In the genomic region with DNA sequence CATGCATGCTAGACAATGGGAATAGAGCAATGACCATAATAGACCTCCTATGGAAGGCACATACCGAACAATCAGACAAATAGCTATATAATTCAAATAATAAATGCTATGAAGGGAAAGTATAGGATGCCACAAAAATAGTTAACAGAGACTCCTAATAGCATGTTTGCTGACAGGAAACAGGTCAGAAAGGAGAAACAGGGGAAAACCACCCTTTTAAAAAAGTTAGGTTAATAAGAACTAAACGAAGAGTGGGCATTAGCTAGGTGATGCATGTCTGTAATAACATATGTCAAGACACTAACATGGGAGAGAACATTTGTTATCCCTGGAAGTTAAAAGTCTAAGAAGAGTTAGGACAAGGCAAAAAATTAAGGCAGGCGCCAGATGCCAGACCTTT, we compare ENCODE assay signal across 22 cellular contexts.
"Had no signal": no experiment of that assay in that cellular context is flagged by ENCODE, and none has a peak within 500 bp of the region (broad histone marks: within the 10 kb centered on the region; RNA-seq: fewer than 3 reads in every experiment).

No MANE protein-coding gene starts in this region.

- H3K9me3 ChIP-seq: ascending aorta, gastroesophageal sphincter, left lung, psoas muscle, suprapubic skin, transverse colon, vagina had no signal

- ATAC-seq: activated CD4-positive, alpha-beta T cell treated with anti-CD3 and anti-CD28 coated beads for 36 hours; esophagus mucosa; gastroesophageal sphincter; heart left ventricle; left lung; psoas muscle; right cardiac atrium; stimulated activated naive CD8-positive, alpha-beta T cell treated with anti-CD3 and anti-CD28 coated beads, Interleukin-15, amount 100 ng/mL, for 72 hours had no signal

- H3K4me3 ChIP-seq: ascending aorta, gastroesophageal sphincter, heart left ventricle, left lung, psoas muscle, suprapubic skin, transverse colon, vagina had no signal

- H3K9me3 Mint-ChIP-seq: activated naive CD4-positive, alpha-beta T cell treated with anti-CD3 and anti-CD28 coated beads, Interleukin-2, amount 50 U/mL, for 24 hours; dendritic cell treated with granulocyte-macrophage colony-stimulating factor and Interleukin-4, amounts not matched to agents 40 ng/mL and 50 ng/mL, for 4 days; stimulated activated naive CD8-positive, alpha-beta T cell treated with anti-CD3 and anti-CD28 coated beads, Interleukin-15, amount 100 ng/mL, for 72 hours had no signal

- H3K36me3 ChIP-seq: ascending aorta, gastroesophageal sphincter, heart left ventricle, left lung, suprapubic skin, transverse colon, vagina, WERI-Rb-1 had no signal

- H3K27me3 ChIP-seq: ascending aorta, gastroesophageal sphincter, heart left ventricle, left lung, suprapubic skin, transverse colon, vagina had no signal

- H3K27me3 Mint-ChIP-seq: activated CD4-positive, alpha-beta T cell treated with anti-CD3 and anti-CD28 coated beads for 36 hours; activated naive CD4-positive, alpha-beta T cell treated with anti-CD3 and anti-CD28 coated beads, Interleukin-2, amount 50 U/mL, for 24 hours; dendritic cell treated with granulocyte-macrophage colony-stimulating factor and Interleukin-4, amounts not matched to agents 40 ng/mL and 50 ng/mL, for 4 days; stimulated activated naive CD8-positive, alpha-beta T cell treated with anti-CD3 and anti-CD28 coated beads, Interleukin-15, amount 100 ng/mL, for 72 hours had no signal

- FAIRE-seq: kidney had no signal

- DNase-seq: activated CD4-positive, alpha-beta T cell treated with anti-CD3 and anti-CD28 coated beads for 36 hours; activated CD4-positive, alpha-beta T cell treated with anti-CD3 and anti-CD28 coated beads, Interleukin-2, amount 50 U/mL, for 48 hours; activated gamma-delta T cell; cerebellar nuclear complex; effector CD8-positive, alpha-beta T cell; heart left ventricle; kidney; left lung; midbrain; psoas muscle; right cardiac atrium; stimulated activated CD4-positive, alpha-beta T cell treated with anti-CD3 and anti-CD28 coated beads, Interleukin-2, amount 100 ng/mL, for 24 hours; stimulated activated naive CD8-positive, alpha-beta T cell treated with anti-CD3 and anti-CD28 coated beads, Interleukin-15, amount 100 ng/mL, for 72 hours; transverse colon; WERI-Rb-1 had no signal

- H3K4me3 Mint-ChIP-seq: activated CD4-positive, alpha-beta T cell treated with anti-CD3 and anti-CD28 coated beads for 36 hours; activated naive CD4-positive, alpha-beta T cell treated with anti-CD3 and anti-CD28 coated beads, Interleukin-2, amount 50 U/mL, for 24 hours; dendritic cell treated with granulocyte-macrophage colony-stimulating factor and Interleukin-4, amounts not matched to agents 40 ng/mL and 50 ng/mL, for 4 days; stimulated activated naive CD8-positive, alpha-beta T cell treated with anti-CD3 and anti-CD28 coated beads, Interleukin-15, amount 100 ng/mL, for 72 hours had no signal

- H3K27ac Mint-ChIP-seq: activated CD4-positive, alpha-beta T cell treated with anti-CD3 and anti-CD28 coated beads for 36 hours; stimulated activated naive CD8-positive, alpha-beta T cell treated with anti-CD3 and anti-CD28 coated beads, Interleukin-15, amount 100 ng/mL, for 72 hours had no signal

- H3K27ac ChIP-seq: ascending aorta, gastroesophageal sphincter, left lung, psoas muscle, suprapubic skin, transverse colon, vagina, WERI-Rb-1 had no signal
